Comparison of ENCODE assay signal across 8 cellular contexts in genomic region chr9:114911167-114911821, GRCh38. TPM values are rescaled to one million over a fixed set of nuclear protein-coding genes. Genes with fewer than 3 reads are reported as not detected.
A peak's percentile ranks its signal among the peaks of the same experiment; 100 is the strongest.
DNase-seq lines count a peak whose midpoint lies in the region; ATAC-seq and TF ChIP-seq lines count a peak whose summit lies in the region.

No MANE protein-coding gene starts in this region.

- H3K4me1 Mint-ChIP-seq in Caco-2 (ENCODE audit: low read depth, unreplicated experiment) (peaks cover 34% of the 10 kb centered on the region), endodermal cell (peaks cover 48% of the 10 kb centered on the region)
- H3K4me1 Mint-ChIP-seq in stimulated activated naive CD8-positive, alpha-beta T cell treated with anti-CD3 and anti-CD28 coated beads, Interleukin-15, amount 100 ng/mL, for 72 hours, result peaks cover 89% of the 10 kb centered on the region

- H3K36me3 ChIP-seq in Caco-2 (ENCODE audit: control insufficient read depth, insufficient read depth, low read length) (no peaks in the 10 kb centered on the region), PC-3 (ENCODE audit: low read depth, low read length) (no peaks in the 10 kb centered on the region), endodermal cell (ENCODE audit: control insufficient read depth, insufficient read depth, low read length) (no peaks in the 10 kb centered on the region)

- H3K4me3 ChIP-seq in Caco-2 (ENCODE audit: low read depth, low read length), result no peak overlapping the region
- no peak overlapping the region for H3K4me3 ChIP-seq in PC-3 (ENCODE audit: low read length)
- H3K4me3 ChIP-seq in endodermal cell (ENCODE audit: low read length), result no peak overlapping the region

- BruUV-seq in Caco-2 (replicated peaks; lab: Mats Ljungman, UMichigan) (no TSS peak), PC-3 (replicated peaks; lab: Mats Ljungman, UMichigan) (no TSS peak)

- H3K27ac ChIP-seq in PC-3 (ENCODE audit: low read length) (peak overlapping the region; percentile 12), endodermal cell (ENCODE audit: low read depth, low read length) (no peak overlapping the region)

- ATAC-seq in PC-3 (0 out of 2 replicates have a peak, but pooled peaks have one; percentile 9), HG03280 (IDR thresholded peaks at IDR 0.05; ENCODE audit: unreplicated experiment) (no peak)
- no peak for ATAC-seq in stimulated activated naive CD8-positive, alpha-beta T cell treated with anti-CD3 and anti-CD28 coated beads, Interleukin-15, amount 100 ng/mL, for 72 hours

- no peak overlapping the region for H3K27ac Mint-ChIP-seq in Caco-2 (ENCODE audit: unreplicated experiment)
- no peak overlapping the region for H3K27ac Mint-ChIP-seq in endodermal cell
- H3K27ac Mint-ChIP-seq in stimulated activated naive CD8-positive, alpha-beta T cell treated with anti-CD3 and anti-CD28 coated beads, Interleukin-15, amount 100 ng/mL, for 72 hours, result no peak overlapping the region

- H3K4me3 Mint-ChIP-seq in Caco-2 (ENCODE audit: unreplicated experiment) (no peak overlapping the region), endodermal cell (no peak overlapping the region)
- peak overlapping the region in 1 of 2 donors; percentile 79 for H3K4me3 Mint-ChIP-seq in stimulated activated naive CD8-positive, alpha-beta T cell treated with anti-CD3 and anti-CD28 coated beads, Interleukin-15, amount 100 ng/mL, for 72 hours

- peak; percentile 67 to 82 for TF ChIP-seq CTCF in Caco-2 (IDR thresholded peaks at IDR 0.05; ENCODE audit: insufficient read depth in 1 of 2, low read depth in 1 of 2, low read length in 1 of 2, severe bottlenecking in 1 of 2, unreplicated experiment in 1 of 2)
- TF ChIP-seq CTCF in PC-3 (conservative IDR thresholded peaks at IDR 0.05; ENCODE audit: low read depth, low read length), result peak; percentile 83
- peak; percentile 90 for TF ChIP-seq CTCF in endodermal cell (conservative IDR thresholded peaks at IDR 0.05)

- no peaks in the 10 kb centered on the region for H3F3A ChIP-seq in PC-3 (ENCODE audit: low read length, unreplicated experiment)

- H3K9me2 ChIP-seq in PC-3 (replicated peaks; ENCODE audit: low read length), result no peaks in the 10 kb centered on the region

- H3K9me3 Mint-ChIP-seq in Caco-2 (ENCODE audit: unreplicated experiment), result no peaks in the 10 kb centered on the region
- no peaks in the 10 kb centered on the region for H3K9me3 Mint-ChIP-seq in endodermal cell
- H3K9me3 Mint-ChIP-seq in stimulated activated naive CD8-positive, alpha-beta T cell treated with anti-CD3 and anti-CD28 coated beads, Interleukin-15, amount 100 ng/mL, for 72 hours, result peaks cover 0 to 4% of the 10 kb centered on the region in 2 donors

- H3K36me3 Mint-ChIP-seq in Caco-2 (ENCODE audit: insufficient read depth, unreplicated experiment) (peaks cover 13% of the 10 kb centered on the region), endodermal cell (ENCODE audit: low read depth) (no peaks in the 10 kb centered on the region)

- H3K4me2 ChIP-seq in PC-3 (ENCODE audit: low read length), result no peak overlapping the region

- intact Hi-C loops in Caco-2 (cut with micrococcal nuclease; ENCODE audit: unreplicated experiment) (loop anchor here (1.0 kb wide), 3 partner anchors 103 to 249 kb away; no protein-coding TSS in a partner anchor), PC-3 (cut with micrococcal nuclease) (loop anchor here (1.0 kb wide), 1 partner anchor 103 kb away; no protein-coding TSS in a partner anchor)

- DNase-seq in Caco-2, result peak in 1 of 2 experiments; percentile 67
- DNase-seq in HPDE6-E6E7 (ENCODE audit: extremely low spot score), result peak; percentile 45
- DNase-seq in PC-3, result peak; percentile 74
- DNase-seq in endodermal cell, result peak; percentile 64
- peak; percentile 77 for DNase-seq in myocyte (ENCODE audit: low read depth)
- no peak for DNase-seq in effector CD4-positive, alpha-beta T cell
- no peak for DNase-seq in stimulated activated naive CD8-positive, alpha-beta T cell treated with anti-CD3 and anti-CD28 coated beads, Interleukin-15, amount 100 ng/mL, for 72 hours

- POLR2A ChIA-PET in Caco-2 (lab: Charles Lee) (interaction anchor here (0.6 kb wide), 1 partner anchor 17 kb away, joined by 3 read pairs; no protein-coding TSS in a partner anchor), PC-3 (lab: Charles Lee; ENCODE audit: unreplicated experiment) (no interaction called here)

- H3K27me3 Mint-ChIP-seq in Caco-2 (ENCODE audit: insufficient read depth, unreplicated experiment) (peaks cover 2% of the 10 kb centered on the region), endodermal cell (ENCODE audit: insufficient read depth) (peaks cover 41% of the 10 kb centered on the region)
- H3K27me3 Mint-ChIP-seq in stimulated activated naive CD8-positive, alpha-beta T cell treated with anti-CD3 and anti-CD28 coated beads, Interleukin-15, amount 100 ng/mL, for 72 hours, result no peaks in the 10 kb centered on the region

- no peak overlapping the region for H2AFZ ChIP-seq in PC-3 (ENCODE audit: low read length)

- 48 to 89% methylated on average over 1 to 2 of the region's 2 CpGs for WGBS in endodermal cell (ENCODE audit: insufficient coverage in 1 of 2, insufficient read length in 1 of 2), 2 experiments

- no peaks in the 10 kb centered on the region for H3K9me3 ChIP-seq in Caco-2
- H3K9me3 ChIP-seq in PC-3 (ENCODE audit: low read length), result no peaks in the 10 kb centered on the region
- no peaks in the 10 kb centered on the region for H3K9me3 ChIP-seq in endodermal cell (ENCODE audit: control insufficient read depth, low read length)

- peak overlapping the region; percentile 22; the same call in 1 of the 2 replicates for H3K9ac ChIP-seq in PC-3 (ENCODE audit: low read length)
- H3K9ac ChIP-seq in endodermal cell (ENCODE audit: extremely low read depth, low read length, poor library complexity, severe bottlenecking), result no peak overlapping the region

- H3K27me3 ChIP-seq in Caco-2 (replicated peaks; ENCODE audit: control insufficient read depth, insufficient read depth, low read length), result no peaks in the 10 kb centered on the region
- H3K27me3 ChIP-seq in PC-3 (ENCODE audit: low read length), result no peaks in the 10 kb centered on the region
- peaks cover under 1% of the 10 kb centered on the region for H3K27me3 ChIP-seq in endodermal cell (ENCODE audit: control insufficient read depth, insufficient read depth, low read length, poor library complexity, severe bottlenecking)

- CTCF ChIA-PET in Caco-2 (lab: Charles Lee), result interaction anchor here (0.5 to 1.0 kb wide), 3 partner anchors 107 to 230 kb away, joined by 3 to 9 read pairs (median 4); no protein-coding TSS in a partner anchor
- CTCF ChIA-PET in PC-3 (lab: Charles Lee), result no interaction called here

- peaks cover 28% of the 10 kb centered on the region for H3K4me1 ChIP-seq in Caco-2
- H3K4me1 ChIP-seq in PC-3 (ENCODE audit: insufficient read depth, low read length), result peaks cover 35% of the 10 kb centered on the region
- H3K4me1 ChIP-seq in endodermal cell (ENCODE audit: control insufficient read depth, insufficient read depth, low read length), result peaks cover 30% of the 10 kb centered on the region

- H3K79me2 ChIP-seq in PC-3 (ENCODE audit: low read length), result no peaks in the 10 kb centered on the region

- no peaks in the 10 kb centered on the region for H4K20me1 ChIP-seq in PC-3 (ENCODE audit: low read length)

RNA-seq across cellular contexts. Expression of gene TNFSF8, which starts 19.1 kb away (rescaled TPM):
- 0.20 TPM in 1 of 2 replicates, not detected in the other for total RNA-seq in Caco-2 (2022)
- not detected in 2 replicates for total RNA-seq in PC-3 (2014; rRNA removed)
- total RNA-seq in endodermal cell, result not detected
- not detected for polyA plus RNA-seq in endodermal cell (2013, experiment 1 of 2)
- not detected for polyA plus RNA-seq in endodermal cell (2013, experiment 2 of 2)
- total RNA-seq in myocyte, result not detected in 2 replicates
- polyA plus RNA-seq in myocyte (2012), result not detected

Comparison
In these comparisons a context has a peak if more than half of its experiments do, and no peak if none do; other contexts are left out.
1. DNase-seq: peak in HPDE6-E6E7 (single experiment), PC-3 (single experiment), endodermal cell (single experiment) and myocyte (single experiment); none in effector CD4-positive, alpha-beta T cell (single experiment) and stimulated activated naive CD8-positive, alpha-beta T cell treated with anti-CD3 and anti-CD28 coated beads, Interleukin-15, amount 100 ng/mL, for 72 hours (0 of 2).
2. Peak in every context shown above with its lines, with median percentiles within 50 percentile points of each other: CTCF ChIP-seq.